In genomic region chr11:82315093-82315492, GRCh38 we compare ENCODE assay signal across 1 cellular context.
TF ChIP-seq lines count a peak whose summit lies in the region.

No MANE protein-coding gene starts in this region.

TF ChIP-seq in H1, 55 proteins besides CTCF, POLR2A, EP300 and RAD21:
- no peak for TF ChIP-seq KDM4A (IDR thresholded peaks at IDR 0.05; ENCODE audit: low read depth, low read length, severe bottlenecking)
- TF ChIP-seq TCF12 (IDR thresholded peaks at IDR 0.05; ENCODE audit: low read depth, low read length) = 0 out of 2 replicates have a peak, but pooled peaks have one; percentile 63
